In the genomic region with DNA sequence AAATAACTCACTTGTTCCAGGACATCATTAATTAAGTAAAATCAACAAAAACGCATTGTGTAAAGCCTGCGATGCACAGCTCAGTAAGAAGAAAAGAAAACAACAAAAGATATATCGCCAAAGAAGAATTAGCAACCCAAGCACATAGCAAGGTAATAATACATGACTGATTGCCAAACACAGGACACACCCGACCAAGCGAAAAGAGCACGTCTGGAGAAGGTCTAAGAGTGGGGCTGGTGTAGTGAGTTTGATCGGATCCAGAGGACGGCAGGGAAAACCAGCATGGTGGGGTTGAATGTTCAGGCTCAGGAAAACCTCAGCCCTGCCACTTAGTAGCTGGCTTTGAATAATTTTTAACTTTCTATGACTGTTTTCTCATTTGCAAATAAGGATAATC, we compare ENCODE assay signal across 15 cellular contexts.
A peak's percentile ranks its signal among the peaks of the same experiment; 100 is the strongest.
DNase-seq lines count a peak whose midpoint lies in the region; ATAC-seq, FAIRE-seq and TF ChIP-seq lines count a peak whose summit lies in the region.
"Had no signal": no experiment of that assay in that cellular context is flagged by ENCODE, and none has a peak within 500 bp of the region (broad histone marks: within the 10 kb centered on the region; RNA-seq: fewer than 3 reads in every experiment).

No MANE protein-coding gene starts in this region.

- H3K9me3 Mint-ChIP-seq in Caco-2 (ENCODE audit: unreplicated experiment) = no peaks in the 10 kb centered on the region
- H3K9me3 Mint-ChIP-seq: CD14-positive monocyte; dendritic cell treated with granulocyte-macrophage colony-stimulating factor and Interleukin-4, amounts not matched to agents 40 ng/mL and 50 ng/mL, for 4 days had no signal

- peaks cover 27% of the 10 kb centered on the region for H3K4me1 Mint-ChIP-seq in Caco-2 (ENCODE audit: low read depth, unreplicated experiment)

- POLR2A ChIA-PET in Caco-2 (lab: Charles Lee) = no interaction called here

- H3K27me3 ChIP-seq in Caco-2 (replicated peaks; ENCODE audit: control insufficient read depth, insufficient read depth, low read length) (no peaks in the 10 kb centered on the region), gastrocnemius medialis (no peaks in the 10 kb centered on the region)
- H3K27me3 ChIP-seq: upper lobe of right lung had no signal

- H3K36me3 Mint-ChIP-seq in Caco-2 (ENCODE audit: insufficient read depth, unreplicated experiment) = no peaks in the 10 kb centered on the region

- TF ChIP-seq CTCF in Caco-2 (IDR thresholded peaks at IDR 0.05; ENCODE audit: insufficient read depth in 1 of 2, low read depth in 1 of 2, low read length in 1 of 2, severe bottlenecking in 1 of 2, unreplicated experiment in 1 of 2) (no peak), epithelial cell of proximal tubule (conservative IDR thresholded peaks at IDR 0.05; ENCODE audit: low read depth, low read length) (no peak), gastrocnemius medialis (IDR thresholded peaks at IDR 0.05 in 4 of 5, conservative IDR thresholded peaks at IDR 0.05 in 1 of 5) (no peak)

- H3K36me3 ChIP-seq in Caco-2 (ENCODE audit: control insufficient read depth, insufficient read depth, low read length) = no peaks in the 10 kb centered on the region
- no peaks in the 10 kb centered on the region for H3K36me3 ChIP-seq in gastrocnemius medialis
- H3K36me3 ChIP-seq: upper lobe of right lung had no signal

- ATAC-seq in gastrocnemius medialis (no peak), HG03139 (IDR thresholded peaks at IDR 0.05; ENCODE audit: unreplicated experiment) (no peak)
- ATAC-seq: upper lobe of right lung had no signal

- H3K27me3 Mint-ChIP-seq in Caco-2 (ENCODE audit: insufficient read depth, unreplicated experiment) = no peaks in the 10 kb centered on the region
- H3K27me3 Mint-ChIP-seq: dendritic cell treated with granulocyte-macrophage colony-stimulating factor and Interleukin-4, amounts not matched to agents 40 ng/mL and 50 ng/mL, for 4 days had no signal

- CTCF ChIA-PET in Caco-2 (lab: Charles Lee) = no interaction called here

- no peak for FAIRE-seq in RCC 7860 (lab: Jason Lieb, UNC)

- H3K9me3 ChIP-seq in Caco-2 (no peaks in the 10 kb centered on the region), gastrocnemius medialis (no peaks in the 10 kb centered on the region)
- H3K9me3 ChIP-seq: upper lobe of right lung had no signal

- peak overlapping the region; percentile 52 for H3K27ac Mint-ChIP-seq in Caco-2 (ENCODE audit: unreplicated experiment)

- peak overlapping the region; percentile 51 to 96 (median 75) for H3K27ac ChIP-seq in gastrocnemius medialis
- H3K27ac ChIP-seq: upper lobe of right lung had no signal

- DNase-seq in Caco-2 (no peak), RCC 7860 (ENCODE audit: low spot score) (peak; percentile 23), epithelial cell of proximal tubule (ENCODE audit: low read depth) (no peak), gastrocnemius medialis (no peak), NOMO-1 treated with dmso at 0.1 percent for 144 hours (lab: John Stamatoyannopoulos, UW; ENCODE audit: unreplicated experiment) (no peak)
- no peak for DNase-seq in stimulated activated naive CD4-positive, alpha-beta T cell (lab: John Stamatoyannopoulos, UW)
- DNase-seq in stimulated activated CD4-positive, alpha-beta T cell treated with anti-CD3 and anti-CD28 coated beads, Interleukin-4, amount 100 ng/mL, for 24 hours = no peak
- DNase-seq: amygdala, NCI-H1436, NCI-H446 treated with DMSO at 0.1 percent for 48 hours, posterior cingulate gyrus, upper lobe of right lung had no signal

- H3K4me3 ChIP-seq in Caco-2 (ENCODE audit: low read depth, low read length) (no peak overlapping the region), epithelial cell of proximal tubule (ENCODE audit: low read depth, low read length) (peak overlapping the region; percentile 2), gastrocnemius medialis (no peak overlapping the region)
- H3K4me3 ChIP-seq: upper lobe of right lung had no signal

- peak overlapping the region; percentile 39 for H3K4me3 Mint-ChIP-seq in Caco-2 (ENCODE audit: unreplicated experiment)
- H3K4me3 Mint-ChIP-seq: CD14-positive monocyte; dendritic cell treated with granulocyte-macrophage colony-stimulating factor and Interleukin-4, amounts not matched to agents 40 ng/mL and 50 ng/mL, for 4 days had no signal

- H3K4me1 ChIP-seq in Caco-2 (peaks cover 40% of the 10 kb centered on the region), gastrocnemius medialis (peaks cover 89 to 95% of the 10 kb centered on the region in 2 donors)

- no TSS peak for BruUV-seq in Caco-2 (replicated peaks; lab: Mats Ljungman, UMichigan)

- intact Hi-C loops in Caco-2 (cut with micrococcal nuclease; ENCODE audit: unreplicated experiment) (no loop called here), gastrocnemius medialis (cut with DNase I; ENCODE audit: low total_unique reads) (no loop called here)

- no peak for TF ChIP-seq POLR2A in gastrocnemius medialis (IDR thresholded peaks at IDR 0.05)

- in situ Hi-C loops in gastrocnemius medialis (cut with MboI; ENCODE audit: low sequenced_read_pairs in 4 of 4) = loop anchor here in 1 of 4 donors (5.0 kb wide), 1 partner anchor 66 kb away; no protein-coding TSS in a partner anchor
